1 cellular context compared by ENCODE assay signal in the genomic region with DNA sequence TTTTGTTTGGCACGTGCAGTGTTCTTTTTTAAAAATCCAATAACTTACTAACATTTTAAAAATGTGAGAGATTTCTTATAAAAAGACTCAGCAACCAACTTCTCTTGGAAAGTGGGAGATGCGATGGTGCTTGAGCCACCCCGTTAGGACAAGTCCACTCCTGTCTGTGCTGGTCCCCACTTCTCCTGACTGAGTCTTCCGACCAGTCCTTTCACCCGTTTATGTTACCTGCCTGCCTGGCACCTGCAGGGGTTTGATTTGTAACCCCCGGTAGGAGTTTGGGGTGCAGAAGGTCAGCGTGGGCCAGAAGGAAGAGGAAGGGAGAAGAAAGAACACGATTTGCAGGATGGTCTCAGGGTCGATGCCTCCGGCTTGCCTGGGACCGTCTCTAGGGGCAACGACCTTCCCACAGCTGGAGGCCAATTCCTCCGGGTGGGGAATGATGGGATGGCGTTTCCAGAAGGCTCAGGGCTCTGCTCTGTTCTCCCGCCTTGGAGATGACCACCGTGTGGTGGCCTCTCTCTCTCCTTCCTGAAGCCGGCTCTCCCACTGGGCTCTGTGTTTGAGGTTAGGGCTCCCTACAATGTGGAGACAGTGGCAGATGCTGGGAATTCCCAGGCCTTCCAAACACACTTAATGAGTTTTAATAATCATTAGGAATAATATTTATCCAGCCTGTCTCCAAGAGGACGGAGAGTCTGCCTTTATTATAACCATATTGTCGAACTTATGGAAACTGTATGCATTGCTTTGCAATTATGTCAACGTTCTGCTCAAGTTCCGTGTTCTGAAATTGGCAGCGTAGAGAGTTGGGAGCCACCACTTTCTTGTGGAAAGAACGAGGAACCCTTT.
TF ChIP-seq lines count a peak whose summit lies in the region.

No MANE protein-coding gene starts in this region.

TF ChIP-seq in WTC11, 78 proteins besides CTCF, POLR2A, EP300 and RAD21:
- TF ChIP-seq ZNF138 (CRISPR knock-in tag; conservative IDR thresholded peaks at IDR 0.05), result no peak
- TF ChIP-seq ZNF263 (CRISPR knock-in tag; IDR thresholded peaks at IDR 0.05; ENCODE audit: low read depth), result no peak
- no peak for TF ChIP-seq FOXK1 (CRISPR knock-in tag; IDR thresholded peaks at IDR 0.05)
- TF ChIP-seq NR1H2 (CRISPR knock-in tag; IDR thresholded peaks at IDR 0.05), result no peak
- TF ChIP-seq, protein P1, sequence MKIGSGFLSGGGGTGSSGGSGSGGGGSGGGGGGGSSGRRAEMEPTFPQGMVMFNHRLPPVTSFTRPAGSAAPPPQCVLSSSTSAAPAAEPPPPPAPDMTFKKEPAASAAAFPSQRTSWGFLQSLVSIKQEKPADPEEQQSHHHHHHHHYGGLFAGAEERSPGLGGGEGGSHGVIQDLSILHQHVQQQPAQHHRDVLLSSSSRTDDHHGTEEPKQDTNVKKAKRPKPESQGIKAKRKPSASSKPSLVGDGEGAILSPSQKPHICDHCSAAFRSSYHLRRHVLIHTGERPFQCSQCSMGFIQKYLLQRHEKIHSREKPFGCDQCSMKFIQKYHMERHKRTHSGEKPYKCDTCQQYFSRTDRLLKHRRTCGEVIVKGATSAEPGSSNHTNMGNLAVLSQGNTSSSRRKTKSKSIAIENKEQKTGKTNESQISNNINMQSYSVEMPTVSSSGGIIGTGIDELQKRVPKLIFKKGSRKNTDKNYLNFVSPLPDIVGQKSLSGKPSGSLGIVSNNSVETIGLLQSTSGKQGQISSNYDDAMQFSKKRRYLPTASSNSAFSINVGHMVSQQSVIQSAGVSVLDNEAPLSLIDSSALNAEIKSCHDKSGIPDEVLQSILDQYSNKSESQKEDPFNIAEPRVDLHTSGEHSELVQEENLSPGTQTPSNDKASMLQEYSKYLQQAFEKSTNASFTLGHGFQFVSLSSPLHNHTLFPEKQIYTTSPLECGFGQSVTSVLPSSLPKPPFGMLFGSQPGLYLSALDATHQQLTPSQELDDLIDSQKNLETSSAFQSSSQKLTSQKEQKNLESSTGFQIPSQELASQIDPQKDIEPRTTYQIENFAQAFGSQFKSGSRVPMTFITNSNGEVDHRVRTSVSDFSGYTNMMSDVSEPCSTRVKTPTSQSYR (CRISPR knock-in tag; IDR thresholded peaks at IDR 0.05), result no peak
- TF ChIP-seq ZNF219 (CRISPR knock-in tag; IDR thresholded peaks at IDR 0.05; ENCODE audit: borderline replicate concordance), result no peak
- TF ChIP-seq, protein P2, sequence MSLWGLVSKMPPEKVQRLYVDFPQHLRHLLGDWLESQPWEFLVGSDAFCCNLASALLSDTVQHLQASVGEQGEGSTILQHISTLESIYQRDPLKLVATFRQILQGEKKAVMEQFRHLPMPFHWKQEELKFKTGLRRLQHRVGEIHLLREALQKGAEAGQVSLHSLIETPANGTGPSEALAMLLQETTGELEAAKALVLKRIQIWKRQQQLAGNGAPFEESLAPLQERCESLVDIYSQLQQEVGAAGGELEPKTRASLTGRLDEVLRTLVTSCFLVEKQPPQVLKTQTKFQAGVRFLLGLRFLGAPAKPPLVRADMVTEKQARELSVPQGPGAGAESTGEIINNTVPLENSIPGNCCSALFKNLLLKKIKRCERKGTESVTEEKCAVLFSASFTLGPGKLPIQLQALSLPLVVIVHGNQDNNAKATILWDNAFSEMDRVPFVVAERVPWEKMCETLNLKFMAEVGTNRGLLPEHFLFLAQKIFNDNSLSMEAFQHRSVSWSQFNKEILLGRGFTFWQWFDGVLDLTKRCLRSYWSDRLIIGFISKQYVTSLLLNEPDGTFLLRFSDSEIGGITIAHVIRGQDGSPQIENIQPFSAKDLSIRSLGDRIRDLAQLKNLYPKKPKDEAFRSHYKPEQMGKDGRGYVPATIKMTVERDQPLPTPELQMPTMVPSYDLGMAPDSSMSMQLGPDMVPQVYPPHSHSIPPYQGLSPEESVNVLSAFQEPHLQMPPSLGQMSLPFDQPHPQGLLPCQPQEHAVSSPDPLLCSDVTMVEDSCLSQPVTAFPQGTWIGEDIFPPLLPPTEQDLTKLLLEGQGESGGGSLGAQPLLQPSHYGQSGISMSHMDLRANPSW (CRISPR knock-in tag; conservative IDR thresholded peaks at IDR 0.05; ENCODE audit: low read depth), result no peak
- TF ChIP-seq OVOL2 (CRISPR knock-in tag; IDR thresholded peaks at IDR 0.05; ENCODE audit: borderline replicate concordance), result no peak
- TF ChIP-seq, protein P3, sequence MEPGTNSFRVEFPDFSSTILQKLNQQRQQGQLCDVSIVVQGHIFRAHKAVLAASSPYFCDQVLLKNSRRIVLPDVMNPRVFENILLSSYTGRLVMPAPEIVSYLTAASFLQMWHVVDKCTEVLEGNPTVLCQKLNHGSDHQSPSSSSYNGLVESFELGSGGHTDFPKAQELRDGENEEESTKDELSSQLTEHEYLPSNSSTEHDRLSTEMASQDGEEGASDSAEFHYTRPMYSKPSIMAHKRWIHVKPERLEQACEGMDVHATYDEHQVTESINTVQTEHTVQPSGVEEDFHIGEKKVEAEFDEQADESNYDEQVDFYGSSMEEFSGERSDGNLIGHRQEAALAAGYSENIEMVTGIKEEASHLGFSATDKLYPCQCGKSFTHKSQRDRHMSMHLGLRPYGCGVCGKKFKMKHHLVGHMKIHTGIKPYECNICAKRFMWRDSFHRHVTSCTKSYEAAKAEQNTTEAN (CRISPR knock-in tag; IDR thresholded peaks at IDR 0.05), result no peak
- TF ChIP-seq, protein P4, sequence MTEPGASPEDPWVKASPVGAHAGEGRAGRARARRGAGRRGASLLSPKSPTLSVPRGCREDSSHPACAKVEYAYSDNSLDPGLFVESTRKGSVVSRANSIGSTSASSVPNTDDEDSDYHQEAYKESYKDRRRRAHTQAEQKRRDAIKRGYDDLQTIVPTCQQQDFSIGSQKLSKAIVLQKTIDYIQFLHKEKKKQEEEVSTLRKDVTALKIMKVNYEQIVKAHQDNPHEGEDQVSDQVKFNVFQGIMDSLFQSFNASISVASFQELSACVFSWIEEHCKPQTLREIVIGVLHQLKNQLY (CRISPR knock-in tag; IDR thresholded peaks at IDR 0.05), result no peak
